Comparison of ENCODE assay signal across 8 cellular contexts in genomic region chr22:37501610-37502341, GRCh38. TPM values are rescaled to one million over a fixed set of nuclear protein-coding genes. Genes with fewer than 3 reads are reported as not detected.
DNase-seq lines count a peak whose midpoint lies in the region; ATAC-seq and TF ChIP-seq lines count a peak whose summit lies in the region.

No MANE protein-coding gene starts in this region.

- no peaks in the 10 kb centered on the region for H3K9me3 ChIP-seq in Peyer's patch
- H3K9me3 ChIP-seq in psoas muscle: no peaks in the 10 kb centered on the region

- WGBS in psoas muscle, 3 donors: 18 to 36% (median 22%) methylated on average over 14 of the region's 14 CpGs

- peak; percentile 65 for DNase-seq in GM04503 (ENCODE audit: low read depth)
- DNase-seq in Peyer's patch: peak in 2 of 3 donors; percentile 91 to 92
- DNase-seq in foreskin fibroblast: peak; percentile 80 to 90
- peak in 1 of 2 donors; percentile 31 for DNase-seq in psoas muscle
- DNase-seq in cerebellum (ENCODE audit: low spot score): no peak
- no peak for DNase-seq in GOT3 (lab: John Stamatoyannopoulos, UW)
- DNase-seq in NOMO-1 treated with dmso at 0.1 percent for 144 hours (lab: John Stamatoyannopoulos, UW; ENCODE audit: unreplicated experiment): no peak
- no peak for DNase-seq in 8988T

- peak overlapping the region in 3 of 4 donors; percentile 85 to 97 (median 96) for H3K27ac ChIP-seq in Peyer's patch
- H3K27ac ChIP-seq in psoas muscle: peak overlapping the region; percentile 46

- ATAC-seq in psoas muscle: peak; percentile 26 to 73 (median 48)

- TF ChIP-seq CTCF in Peyer's patch (IDR thresholded peaks at IDR 0.05) (no peak), foreskin fibroblast (IDR thresholded peaks at IDR 0.05; ENCODE audit: low read depth, low read length) (no peak), psoas muscle (IDR thresholded peaks at IDR 0.05) (no peak)

- no peaks in the 10 kb centered on the region for H3K27me3 ChIP-seq in Peyer's patch
- H3K27me3 ChIP-seq in psoas muscle (ENCODE audit: insufficient read depth in 3 of 3, low read length in 2 of 3): peaks cover 0 to 19% (median 0%) of the 10 kb centered on the region in 3 donors

- no peak for TF ChIP-seq POLR2A in Peyer's patch (IDR thresholded peaks at IDR 0.05)

- H3K4me3 ChIP-seq in Peyer's patch (peak overlapping the region in 2 of 4 donors; percentile 38 to 47), foreskin fibroblast (ENCODE audit: low read depth in 1 of 2, low read length in 2 of 2) (no peak overlapping the region), psoas muscle (no peak overlapping the region)

- intact Hi-C loops in psoas muscle (cut with DNase I): no loop called here

- H3K36me3 ChIP-seq in Peyer's patch: peaks cover 0 to 40% (median 0%) of the 10 kb centered on the region in 3 donors
- H3K36me3 ChIP-seq in psoas muscle (ENCODE audit: insufficient read depth in 1 of 2, low read depth in 1 of 2): no peaks in the 10 kb centered on the region

- H3K4me1 ChIP-seq in Peyer's patch (peaks cover 0 to 71% (median 7%) of the 10 kb centered on the region in 4 donors), psoas muscle (peaks cover 3% of the 10 kb centered on the region)

RNA-seq across cellular contexts. Expression of gene MFNG, which starts 15.6 kb away (rescaled TPM):
- total RNA-seq in Peyer's patch: 10 to 100 TPM; 12.4 to 47.0 (median 26.5) TPM
- 1 to 10 TPM; 4.5 to 8.0 (median 7.7) TPM for total RNA-seq in psoas muscle
- polyA plus RNA-seq in psoas muscle: 1 to 10 TPM; 4.3 to 9.6 (median 8.2) TPM
- total RNA-seq in cerebellum: 5.4 TPM

RNA-seq across cellular contexts. Expression of gene CARD10, which starts 17.4 kb away (rescaled TPM):
- total RNA-seq in Peyer's patch (100 to 1,000 TPM in 3 of 4 donors, 10 to 100 TPM in 1; 74.3 to 142 (median 123) TPM), psoas muscle (1 to 10 TPM; 3.8 to 8.0 (median 4.5) TPM), cerebellum (3.4 TPM)
- polyA plus RNA-seq in psoas muscle: 1 to 10 TPM; 2.9 to 6.9 (median 4.1) TPM

RNA-seq across cellular contexts. Expression of gene CDC42EP1, which starts 58.5 kb away (rescaled TPM):
- total RNA-seq in Peyer's patch (10 to 100 TPM; 22.3 to 41.0 (median 34.7) TPM), psoas muscle (10 to 100 TPM in 2 of 4 donors, 1 to 10 TPM in 2; 6.9 to 13.8 (median 10.7) TPM), cerebellum (2.6 TPM)
- 1 to 10 TPM; 3.8 to 5.9 (median 4.1) TPM for polyA plus RNA-seq in psoas muscle

Comparison
In these comparisons a context has a peak if more than half of its experiments do, and no peak if none do; other contexts are left out.
1. DNase-seq: peak in GM04503 (single experiment), Peyer's patch (2 of 3) and foreskin fibroblast (2 of 2); none in cerebellum (single experiment), GOT3 (single experiment), NOMO-1 treated with dmso at 0.1 percent for 144 hours (single experiment) and 8988T (single experiment).
2. RNA of gene CARD10, which starts 17.4 kb away (total RNA-seq): 74.3 to 142 TPM in Peyer's patch; 3.8 to 8.0 TPM in psoas muscle and 3.4 TPM in cerebellum (single experiment); every median in the first group is over 4 times any median in the second.